1 cellular context compared by ENCODE assay signal in genomic region chr6:44233560-44234100, GRCh38.
TF ChIP-seq lines count a peak whose summit lies in the region.

No MANE protein-coding gene starts in this region.

TF ChIP-seq in H1, 55 proteins besides CTCF, POLR2A, EP300 and RAD21:
- TF ChIP-seq SP4 (IDR thresholded peaks at IDR 0.05; ENCODE audit: low read length), result no peak
